1 cellular context compared by ENCODE assay signal in the genomic region with DNA sequence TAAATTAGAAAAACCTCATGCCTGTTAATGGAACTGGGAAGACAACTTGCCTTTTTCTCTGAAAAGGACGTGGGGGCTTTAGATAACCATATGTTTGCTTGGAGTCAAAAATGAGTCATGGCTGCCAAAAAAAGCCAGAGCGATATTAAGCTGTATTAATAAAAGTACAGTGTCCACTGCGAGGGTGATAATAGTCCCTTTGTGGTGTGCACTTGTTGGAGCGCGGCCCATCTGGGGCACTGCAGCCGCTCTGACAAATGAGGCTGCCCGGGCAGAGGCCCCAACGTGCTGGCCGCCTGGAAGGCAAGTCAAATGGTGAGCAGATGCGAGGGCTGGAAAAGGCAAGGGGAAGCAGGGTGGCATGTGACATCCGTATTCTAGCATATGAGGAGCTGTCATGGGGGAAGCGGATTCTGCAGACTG.
TF ChIP-seq lines count a peak whose summit lies in the region.

No MANE protein-coding gene starts in this region.

TF ChIP-seq in SK-N-SH, 30 proteins besides CTCF, POLR2A, EP300 and RAD21 (continued from another document):
- TF ChIP-seq USF1 (IDR thresholded peaks at IDR 0.05; ENCODE audit: borderline replicate concordance, low read depth) (no peak), NRF1 (IDR thresholded peaks at IDR 0.05; ENCODE audit: low read depth, low read length) (no peak), JUND (IDR thresholded peaks at IDR 0.05) (no peak), GATA2 (CRISPR knock-in tag; IDR thresholded peaks at IDR 0.05) (peak; percentile 91), TCF12 (IDR thresholded peaks at IDR 0.05) (0 out of 2 replicates have a peak, but pooled peaks have one; percentile 18), NFIC (IDR thresholded peaks at IDR 0.05; ENCODE audit: borderline replicate concordance) (no peak)
